Comparison of ENCODE assay signal across 8 cellular contexts in the genomic region with DNA sequence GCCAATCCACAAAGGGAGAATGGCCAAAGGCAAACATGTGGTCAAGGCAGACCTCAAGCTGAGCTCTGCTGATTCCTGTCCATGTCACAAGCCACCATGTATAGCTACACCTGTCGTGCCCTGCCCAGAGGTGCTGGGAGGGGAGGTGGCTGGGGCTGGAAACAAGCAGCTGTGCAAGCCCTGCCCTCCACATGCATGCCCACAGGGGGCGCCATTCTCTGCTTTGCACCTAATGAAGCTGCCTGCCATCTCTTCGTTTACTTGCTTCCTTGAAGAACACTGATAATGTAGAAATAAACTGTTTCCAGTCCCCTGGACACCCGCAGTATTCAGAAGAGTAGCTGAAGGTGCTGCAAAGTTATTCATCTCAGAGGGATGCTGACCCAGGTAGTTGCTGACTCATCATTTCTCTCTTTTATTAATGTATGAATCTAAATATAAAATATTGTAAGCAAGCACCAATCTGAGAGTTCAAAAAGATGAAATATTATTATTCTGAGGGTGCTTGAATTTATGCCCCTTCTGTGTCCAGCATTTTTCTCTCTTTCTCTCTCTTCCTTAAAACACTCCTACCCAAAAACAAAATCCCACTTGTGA.
DNase-seq lines count a peak whose midpoint lies in the region; ATAC-seq, FAIRE-seq and TF ChIP-seq lines count a peak whose summit lies in the region.
"Had no signal": no experiment of that assay in that cellular context is flagged by ENCODE, and none has a peak within 500 bp of the region (broad histone marks: within the 10 kb centered on the region; RNA-seq: fewer than 3 reads in every experiment).

No MANE protein-coding gene starts in this region.

- no peaks in the 10 kb centered on the region for H3K36me3 ChIP-seq in GM12878 (ENCODE audit: control insufficient read depth in 2 of 2, insufficient read depth in 2 of 2, low read length in 1 of 2)
- H3K36me3 ChIP-seq in mesendoderm (ENCODE audit: control insufficient read depth, insufficient read depth, low read length), result no peaks in the 10 kb centered on the region
- H3K36me3 ChIP-seq in upper lobe of right lung, result no peaks in the 10 kb centered on the region
- H3K36me3 ChIP-seq: neutrophil had no signal

- BruUV-seq in GM12878 (replicated peaks; lab: Mats Ljungman, UMichigan), result no TSS peak

- H4K20me1 ChIP-seq in H9 (ENCODE audit: control insufficient read depth, insufficient read depth, insufficient read length) (no peaks in the 10 kb centered on the region), GM12878 (ENCODE audit: control insufficient read depth, insufficient read depth) (no peaks in the 10 kb centered on the region)

- no peak for TF ChIP-seq EP300 in GM12878 (IDR thresholded peaks at IDR 0.05; ENCODE audit: borderline replicate concordance in 1 of 2, control insufficient read depth in 1 of 2, low read depth in 2 of 2, low read length in 2 of 2)

- H3K23ac ChIP-seq in H9 (ENCODE audit: insufficient read length, low read depth, low read length) (no peak overlapping the region), mesendoderm (ENCODE audit: low read length) (no peak overlapping the region)

- peak; percentile 86 for DNase-seq in H9
- DNase-seq in SHP77 (lab: John Stamatoyannopoulos, UW), result peak; percentile 16 to 29
- DNase-seq in GM12878 (ENCODE audit: low read depth, low spot score), result no peak
- DNase-seq in mesendoderm, result peak; percentile 78
- DNase-seq in upper lobe of right lung, result peak; percentile 68

- H2BK12ac ChIP-seq in H9 (ENCODE audit: insufficient read length, low read depth, low read length), result no peak overlapping the region

- no peak overlapping the region for H4K5ac ChIP-seq in H9 (ENCODE audit: insufficient read length, low read depth, low read length)
- H4K5ac ChIP-seq in mesendoderm (ENCODE audit: low read length), result no peak overlapping the region

- H3K4ac ChIP-seq in H9 (ENCODE audit: low read depth, low read length) (no peak overlapping the region), mesendoderm (ENCODE audit: low read depth, low read length) (no peak overlapping the region)

- H3K9ac ChIP-seq in H9 (ENCODE audit: extremely low read depth, insufficient read length, low read length), result no peak overlapping the region
- no peak overlapping the region for H3K9ac ChIP-seq in GM12878 (ENCODE audit: control insufficient read depth, insufficient read depth, low read length)
- no peak overlapping the region for H3K9ac ChIP-seq in mesendoderm (ENCODE audit: low read length)

- H3K4me2 ChIP-seq in H9 (ENCODE audit: insufficient read depth, insufficient read length, low read length) (no peak overlapping the region), GM12878 (ENCODE audit: control insufficient read depth, insufficient read depth) (no peak overlapping the region), mesendoderm (ENCODE audit: low read length) (no peak overlapping the region)

- H3K4me1 Mint-ChIP-seq in H9, result peaks cover 19 to 27% of the 10 kb centered on the region in 2 experiments

- H3K23me2 ChIP-seq in H9 (ENCODE audit: insufficient read length, low read depth, low read length, poor library complexity, severe bottlenecking), result no peaks in the 10 kb centered on the region

- H3K27ac ChIP-seq in H9 (ENCODE audit: insufficient read length, low read depth, low read length) (no peak overlapping the region), GM12878 (ENCODE audit: control insufficient read depth, insufficient read depth) (no peak overlapping the region), mesendoderm (ENCODE audit: low read depth, low read length) (no peak overlapping the region), upper lobe of right lung (no peak overlapping the region)
- H3K27ac ChIP-seq: neutrophil had no signal

- ATAC-seq in GM12878 (peak; percentile 89), upper lobe of right lung (peak; percentile 61), GM18858 (IDR thresholded peaks at IDR 0.05; ENCODE audit: unreplicated experiment) (no peak), GM21360 (IDR thresholded peaks at IDR 0.05; ENCODE audit: unreplicated experiment) (no peak)

- no peaks in the 10 kb centered on the region for H3K9me3 Mint-ChIP-seq in H9

- no peak overlapping the region for H4K91ac ChIP-seq in H9 (ENCODE audit: insufficient read length, low read depth, low read length)

- no peak for FAIRE-seq in GM12878 (lab: Jason Lieb, UNC)

- CTCF ChIA-PET in GM12878 (lab: Yijun Ruan, JAX), result interaction anchor here (0.6 to 3.7 kb wide), 13 partner anchors 9 to 660 kb away, joined by 3 to 30 read pairs (median 4); no protein-coding TSS in a partner anchor

- TF ChIP-seq CTCF in H9 (conservative IDR thresholded peaks at IDR 0.05) (peak; percentile 96), GM12878 (IDR thresholded peaks at IDR 0.05 in 2 of 3, conservative IDR thresholded peaks at IDR 0.05 in 1 of 3; ENCODE audit: control insufficient read depth in 2 of 3, extremely low read depth in 1 of 3, insufficient read depth in 1 of 3, low read depth in 3 of 3, low read length in 3 of 3) (peak in 2 of 3 experiments; percentile 32 to 35; a peak in 2 of 6 replicates), upper lobe of right lung (IDR thresholded peaks at IDR 0.05) (peak; percentile 26)

- no peak overlapping the region for H3T11ph ChIP-seq in H9 (ENCODE audit: low read length)

- SMC1A ChIA-PET in GM12878 (lab: Charles Lee; ENCODE audit: uncharacterized antibody, unreplicated experiment), result interaction anchor here (0.6 to 3.0 kb wide), 6 partner anchors 9 to 448 kb away, joined by 3 to 17 read pairs (median 4); no protein-coding TSS in a partner anchor

- H3K27me3 ChIP-seq in H9 (ENCODE audit: insufficient read depth, low read length) (no peaks in the 10 kb centered on the region), GM12878 (replicated peaks in 1 of 2; ENCODE audit: control insufficient read depth in 2 of 2, insufficient read depth in 2 of 2, low read length in 1 of 2) (no peaks in the 10 kb centered on the region), mesendoderm (ENCODE audit: insufficient read depth, low read length, poor library complexity) (no peaks in the 10 kb centered on the region), upper lobe of right lung (no peaks in the 10 kb centered on the region)
- H3K27me3 ChIP-seq: neutrophil had no signal

- no peak overlapping the region for H3K18ac ChIP-seq in H9 (ENCODE audit: insufficient read length, low read depth, low read length)
- H3K18ac ChIP-seq in mesendoderm (ENCODE audit: low read length), result no peak overlapping the region

- H2BK20ac ChIP-seq in H9 (ENCODE audit: low read depth, low read length, poor library complexity, severe bottlenecking), result no peak overlapping the region

- no peak overlapping the region for H2BK15ac ChIP-seq in H9 (ENCODE audit: low read depth, low read length)
- no peak overlapping the region for H2BK15ac ChIP-seq in mesendoderm (replicated peaks; ENCODE audit: low read depth)

- WGBS in H9 (ENCODE audit: extremely low coverage, insufficient read length, low lambda C conversion rate), result no CpG with 5 or more reads among the region's 4 CpGs
- WGBS in GM12878 (ENCODE audit: insufficient coverage, insufficient replicate concordance, low lambda C conversion rate, missing lambda C conversion rate), result 0% methylated on average over 4 of the region's 4 CpGs
- no CpG with 5 or more reads among the region's 4 CpGs for WGBS in mesendoderm (ENCODE audit: extremely low coverage, insufficient coverage, low lambda C conversion rate)

- no peak overlapping the region for H3K4me3 ChIP-seq in GM12878
- H3K4me3 ChIP-seq in mesendoderm (ENCODE audit: low read length), result no peak overlapping the region
- no peak overlapping the region for H3K4me3 ChIP-seq in upper lobe of right lung

- RAD21 ChIA-PET in GM12878 (lab: Charles Lee; ENCODE audit: unreplicated experiment), result interaction anchor here (0.6 to 2.0 kb wide), 6 partner anchors 120 to 505 kb away, joined by 3 to 9 read pairs (median 6); no protein-coding TSS in a partner anchor

- no peak overlapping the region for H2AK5ac ChIP-seq in H9 (ENCODE audit: insufficient read length, low read length)
- H2AK5ac ChIP-seq in mesendoderm (ENCODE audit: low read length), result no peak overlapping the region

- H3K27ac Mint-ChIP-seq in H9, result no peak overlapping the region

- intact Hi-C loops in GM12878 (cut with micrococcal nuclease; ENCODE audit: unreplicated experiment) (loop anchor here (5.0 kb wide), 2 partner anchors 120 to 455 kb away; partner anchors contain the start of gene GBA3), upper lobe of right lung (cut with DNase I) (no loop called here)

- H3K79me2 ChIP-seq in H9 (ENCODE audit: insufficient read depth, low read length) (no peaks in the 10 kb centered on the region), GM12878 (ENCODE audit: control insufficient read depth, insufficient read depth, low read length) (no peaks in the 10 kb centered on the region), mesendoderm (ENCODE audit: control insufficient read depth, insufficient read depth, low read length) (no peaks in the 10 kb centered on the region)

- in situ Hi-C loops in GM12878 (cut with MboI), result no loop called here

- no peak for TF ChIP-seq POLR2A in GM12878 (IDR thresholded peaks at IDR 0.05; ENCODE audit: low read depth, low read length)

- H3K27me3 Mint-ChIP-seq in H9 (ENCODE audit: low read depth), result no peaks in the 10 kb centered on the region; the same call in 1 of the 2 replicates

- H3K56ac ChIP-seq in H9 (ENCODE audit: insufficient read length, low read depth, low read length) (no peak overlapping the region), mesendoderm (ENCODE audit: low read length) (no peak overlapping the region)

- H3K9me3 ChIP-seq in H9 (ENCODE audit: control insufficient read depth, low read depth, low read length) (no peaks in the 10 kb centered on the region), GM12878 (replicated peaks; ENCODE audit: control insufficient read depth, insufficient read depth, low read length) (no peaks in the 10 kb centered on the region), upper lobe of right lung (no peaks in the 10 kb centered on the region)
- H3K9me3 ChIP-seq: neutrophil had no signal

- no peak overlapping the region for H3K14ac ChIP-seq in H9 (ENCODE audit: insufficient read depth, low read length)

- H4K8ac ChIP-seq in H9 (replicated peaks; ENCODE audit: insufficient read length, low read depth, low read length) (no peak overlapping the region), mesendoderm (ENCODE audit: low read depth, low read length) (no peak overlapping the region)

- no peak overlapping the region for H3K4me3 Mint-ChIP-seq in H9

- H2BK5ac ChIP-seq in H9 (ENCODE audit: insufficient read length, low read length), result no peak overlapping the region
- no peak overlapping the region for H2BK5ac ChIP-seq in mesendoderm (ENCODE audit: low read length)

- H3K79me1 ChIP-seq in H9 (ENCODE audit: insufficient read depth, low read depth, low read length, poor library complexity, severe bottlenecking) (no peaks in the 10 kb centered on the region), mesendoderm (ENCODE audit: low read length) (no peaks in the 10 kb centered on the region)

- no peak overlapping the region for H2AFZ ChIP-seq in H9 (ENCODE audit: low read length)
- H2AFZ ChIP-seq in GM12878 (ENCODE audit: control insufficient read depth, low read depth, low read length), result no peak overlapping the region

- TF ChIP-seq RAD21 in GM12878 (IDR thresholded peaks at IDR 0.05; ENCODE audit: insufficient read depth, low read depth, low read length), result no peak

- POLR2A ChIA-PET in GM12878 (lab: Charles Lee), result no interaction called here

- H2BK120ac ChIP-seq in H9 (ENCODE audit: low read depth, low read length, poor library complexity, severe bottlenecking) (no peak overlapping the region), mesendoderm (ENCODE audit: low read depth, low read length) (no peak overlapping the region)

- H3K4me1 ChIP-seq in H9 (ENCODE audit: insufficient read depth, low read length) (no peaks in the 10 kb centered on the region), GM12878 (ENCODE audit: control insufficient read depth, insufficient read depth, low read length) (no peaks in the 10 kb centered on the region), mesendoderm (ENCODE audit: control insufficient read depth, low read depth, low read length) (peaks cover 2% of the 10 kb centered on the region), upper lobe of right lung (no peaks in the 10 kb centered on the region)

- H3K36me3 Mint-ChIP-seq in H9 (ENCODE audit: insufficient read depth in 1 of 3, low read depth in 3 of 3), result no peaks in the 10 kb centered on the region

Comparison
In these comparisons a context has a peak if more than half of its experiments do, and no peak if none do; other contexts are left out.
1. CTCF ChIP-seq: peak in every context shown above with its lines; median percentile 96 in H9; 34 in GM12878; 26 in upper lobe of right lung.
2. ATAC-seq: peak in GM12878 (single experiment) and upper lobe of right lung (single experiment); none in GM18858 (single experiment) and GM21360 (single experiment).